In the genomic region with DNA sequence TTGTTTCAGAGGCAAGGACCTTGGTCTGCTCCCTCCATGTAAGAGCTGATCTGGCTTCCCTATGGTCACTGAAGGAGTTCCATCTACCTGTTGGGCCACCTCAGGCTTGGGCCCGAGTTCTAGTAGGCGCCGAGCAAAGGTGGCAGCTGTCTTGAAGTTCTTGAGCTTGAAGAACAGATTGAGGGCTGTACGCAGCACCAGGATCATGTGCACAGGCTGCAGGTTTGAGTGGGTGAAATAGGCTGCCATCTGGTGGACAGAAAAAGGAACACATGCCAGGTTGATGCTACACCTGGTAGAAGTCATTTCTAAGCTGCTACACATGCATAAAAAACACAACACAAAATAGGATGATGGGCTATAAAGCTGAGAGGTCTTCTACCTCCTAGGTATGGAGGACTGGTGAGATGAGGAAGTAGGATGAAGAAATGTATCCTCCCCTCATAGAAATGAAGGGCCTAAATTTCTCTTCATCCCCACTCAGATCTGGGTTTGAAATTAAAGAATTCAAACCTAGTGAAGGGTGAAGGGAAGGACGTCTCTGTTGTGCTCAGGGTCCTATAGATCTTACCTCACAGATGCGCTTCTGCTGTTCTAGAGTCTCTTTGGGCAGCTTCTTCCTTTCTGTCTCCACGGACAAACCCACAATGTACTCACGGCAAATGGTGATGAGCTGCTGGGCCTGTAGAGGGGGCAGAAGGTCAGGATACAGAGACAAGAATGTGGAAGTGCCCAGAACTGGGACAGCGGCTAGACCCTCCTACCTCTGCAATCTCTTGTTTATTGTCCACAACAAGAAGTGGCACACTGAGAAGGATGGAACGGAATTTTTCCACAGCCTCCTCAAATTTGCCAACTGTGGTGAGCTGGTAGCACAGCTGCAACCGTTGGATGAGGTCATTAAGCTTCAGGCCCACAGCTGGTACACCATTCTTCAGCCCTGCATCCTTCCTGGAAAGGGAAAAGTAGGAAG, we compare ENCODE assay signal across 8 cellular contexts. TPM values are rescaled to one million over a fixed set of nuclear protein-coding genes. Genes with fewer than 3 reads are reported as not detected.
A peak's percentile ranks its signal among the peaks of the same experiment; 100 is the strongest.
DNase-seq lines count a peak whose midpoint lies in the region; ATAC-seq, FAIRE-seq and TF ChIP-seq lines count a peak whose summit lies in the region.

No MANE protein-coding gene starts in this region.

- no peaks in the 10 kb centered on the region for H3K4me1 ChIP-seq in breast epithelium

- H3K27me3 ChIP-seq in breast epithelium = no peaks in the 10 kb centered on the region

- peak; percentile 66 for DNase-seq in NCI-H2196 (lab: John Stamatoyannopoulos, UW; ENCODE audit: unreplicated experiment)
- DNase-seq in breast epithelium (ENCODE audit: low spot score in 2 of 2) = peak; percentile 63 to 68
- DNase-seq in stimulated activated CD4-positive, alpha-beta T cell treated with anti-CD3 and anti-CD28 coated beads, Interleukin-15, amount 100 ng/mL, for 48 hours (ENCODE audit: low read depth in 2 of 2) = peak; percentile 14 to 42

- ATAC-seq in HG02885 (IDR thresholded peaks at IDR 0.05; ENCODE audit: poor library complexity, unreplicated experiment) (peak; percentile 69), GM19395 (IDR thresholded peaks at IDR 0.05; ENCODE audit: unreplicated experiment) (no peak)

- TF ChIP-seq POLR2A in breast epithelium (IDR thresholded peaks at IDR 0.05) = no peak

- H3K4me3 ChIP-seq in WI38 (ENCODE audit: low read depth, low read length) (no peak overlapping the region), breast epithelium (no peak overlapping the region)

- H3K36me3 ChIP-seq in breast epithelium = peaks cover 44% of the 10 kb centered on the region

- FAIRE-seq in G401.6 (lab: Jason Lieb, UNC) (peak; percentile 91), islet of Langerhans (lab: Jason Lieb, UNC) (peak; percentile 86)

- H3K9me3 ChIP-seq in breast epithelium = no peaks in the 10 kb centered on the region

- H3K27ac ChIP-seq in breast epithelium = no peak overlapping the region

- intact Hi-C loops in breast epithelium (cut with DNase I; ENCODE audit: low total_unique reads) = no loop called here

- peak; percentile 71 for TF ChIP-seq CTCF in WI38 (IDR thresholded peaks at IDR 0.05; ENCODE audit: low read depth, low read length)
- TF ChIP-seq CTCF in breast epithelium (IDR thresholded peaks at IDR 0.05) = peak; percentile 69 to 90 (median 73)

RNA-seq across cellular contexts. Expression of a gene that starts 6.6 kb away (rescaled TPM):
- 100 to 1,000 TPM in 1 of 3 donors, 10 to 100 TPM in 2; 58.7 to 136 (median 80.1) TPM for total RNA-seq in breast epithelium

RNA-seq across cellular contexts. Expression of a gene that starts 29.2 kb away (rescaled TPM):
- 100 to 1,000 TPM; 161 to 195 (median 161) TPM for total RNA-seq in breast epithelium

RNA-seq across cellular contexts. Expression of a gene that starts 51.5 kb away (rescaled TPM):
- 100 to 1,000 TPM; 138 to 170 (median 153) TPM for total RNA-seq in breast epithelium

RNA-seq across cellular contexts. Expression of a gene that starts 51.6 kb away (rescaled TPM):
- total RNA-seq in breast epithelium = 10 to 100 TPM; 66.4 to 83.5 (median 76.0) TPM
